In the genomic region with DNA sequence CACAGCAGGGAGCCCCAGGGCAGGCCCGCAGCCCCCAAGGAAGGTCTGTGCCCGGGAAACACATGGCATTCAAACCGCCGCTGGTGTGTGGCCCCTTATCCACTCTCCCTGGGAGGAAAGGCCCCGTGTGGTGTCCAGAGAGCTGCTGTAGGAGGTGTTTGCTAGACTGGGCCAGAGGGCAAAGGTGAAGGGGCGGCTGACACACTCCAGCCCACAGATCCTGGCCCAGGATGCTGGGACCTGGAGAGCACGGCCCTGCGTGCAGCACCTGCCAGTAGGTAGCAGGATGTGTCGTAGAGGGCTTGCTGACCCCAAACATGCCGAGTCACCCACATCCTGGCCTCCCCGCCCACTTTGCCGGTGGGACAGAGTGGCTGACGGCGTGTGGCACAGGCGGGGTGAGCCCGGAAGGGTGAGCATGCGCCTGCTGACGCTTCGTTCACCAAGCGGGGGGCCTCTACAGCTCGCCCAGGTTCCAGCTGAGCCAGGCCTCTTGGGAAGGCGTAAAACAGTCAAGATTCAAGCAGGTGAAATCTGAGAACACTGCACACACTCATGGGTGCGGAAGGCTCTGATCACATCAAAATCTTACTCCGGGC, we compare ENCODE assay signal across 10 cellular contexts. TPM values are rescaled to one million over a fixed set of nuclear protein-coding genes. Genes with fewer than 3 reads are reported as not detected.
DNase-seq lines count a peak whose midpoint lies in the region; TF ChIP-seq lines count a peak whose summit lies in the region.
"Had no signal": no experiment of that assay in that cellular context is flagged by ENCODE, and none has a peak within 500 bp of the region (broad histone marks: within the 10 kb centered on the region; RNA-seq: fewer than 3 reads in every experiment).

No MANE protein-coding gene starts in this region.

- H3K9me3 Mint-ChIP-seq in HFFc6 = no peaks in the 10 kb centered on the region

- no peak overlapping the region for H3K4me3 Mint-ChIP-seq in HFFc6

- TF ChIP-seq CTCF in HFFc6 (IDR thresholded peaks at IDR 0.05) (no peak), adrenal gland (IDR thresholded peaks at IDR 0.05) (no peak), smooth muscle cell (IDR thresholded peaks at IDR 0.05; ENCODE audit: borderline replicate concordance, insufficient read depth, poor library complexity, severe bottlenecking) (no peak)

- H3K27me3 ChIP-seq in adrenal gland (no peaks in the 10 kb centered on the region), smooth muscle cell (ENCODE audit: low read depth) (no peaks in the 10 kb centered on the region), MG63 (no peaks in the 10 kb centered on the region)

- H3K27ac Mint-ChIP-seq in HFFc6 = peak overlapping the region; percentile 93

- no peak for DNase-seq in HFFc6
- DNase-seq in adrenal gland = no peak
- peak; percentile 12 for DNase-seq in kidney tubule cell (ENCODE audit: low spot score)
- no peak for DNase-seq in smooth muscle cell (lab: John Stamatoyannopoulos, UW; ENCODE audit: unreplicated experiment)
- no peak for DNase-seq in hypothalamus (lab: John Stamatoyannopoulos, UW)
- no peak for DNase-seq in C1 segment of cervical spinal cord (lab: John Stamatoyannopoulos, UW)
- DNase-seq in epidermal melanocyte (ENCODE audit: insufficient read length, low spot score) = no peak
- DNase-seq in MG63 = no peak
- DNase-seq: NCI-H526, T-helper 9 cell had no signal

- H3K79me2 ChIP-seq in smooth muscle cell (ENCODE audit: low read depth) = peaks cover 88% of the 10 kb centered on the region

- H3K4me3 ChIP-seq in adrenal gland (no peak overlapping the region), smooth muscle cell (no peak overlapping the region), MG63 (no peak overlapping the region)

- H3K4me1 ChIP-seq in adrenal gland (replicated peaks in 1 of 2) (peaks cover 0 to 13% of the 10 kb centered on the region in 2 donors), smooth muscle cell (ENCODE audit: low read depth) (peaks cover 35% of the 10 kb centered on the region)

- no peaks in the 10 kb centered on the region for H3K36me3 Mint-ChIP-seq in HFFc6 (ENCODE audit: low read depth)

- H3K9me3 ChIP-seq in adrenal gland (replicated peaks in 1 of 3) = no peaks in the 10 kb centered on the region
- no peaks in the 10 kb centered on the region for H3K9me3 ChIP-seq in smooth muscle cell (replicated peaks; ENCODE audit: low read depth)
- H3K9me3 ChIP-seq in MG63 = no peaks in the 10 kb centered on the region

- peaks cover 74% of the 10 kb centered on the region for H3K4me1 Mint-ChIP-seq in HFFc6 (ENCODE audit: low read depth)

- H3K9ac ChIP-seq in smooth muscle cell (ENCODE audit: low read depth) = peak overlapping the region; percentile 98

- H2AFZ ChIP-seq in smooth muscle cell (ENCODE audit: low read depth) = no peak overlapping the region

- intact Hi-C loops in adrenal gland (cut with DNase I) = no loop called here

- H3K36me3 ChIP-seq in adrenal gland (replicated peaks in 1 of 2) = no peaks in the 10 kb centered on the region
- no peaks in the 10 kb centered on the region for H3K36me3 ChIP-seq in smooth muscle cell (ENCODE audit: low read depth)
- no peaks in the 10 kb centered on the region for H3K36me3 ChIP-seq in MG63

- no peak for TF ChIP-seq POLR2A in adrenal gland (IDR thresholded peaks at IDR 0.05)

- peak overlapping the region; percentile 82 for H3K4me2 ChIP-seq in smooth muscle cell

- 75 to 84% (median 81%) methylated on average over 4 to 24 of the region's 24 CpGs for WGBS in adrenal gland, 4 donors
- 72% methylated on average over 19 of the region's 24 CpGs for WGBS in smooth muscle cell (ENCODE audit: low lambda C conversion rate)

- peaks cover 23% of the 10 kb centered on the region for H3F3A ChIP-seq in smooth muscle cell (ENCODE audit: low read depth)

- H3K27me3 Mint-ChIP-seq in HFFc6 (ENCODE audit: insufficient read depth) = no peaks in the 10 kb centered on the region; the same call in 1 of the 2 replicates

- peaks cover 83% of the 10 kb centered on the region for H4K20me1 ChIP-seq in smooth muscle cell (ENCODE audit: low read depth)

- H3K27ac ChIP-seq in adrenal gland (peak overlapping the region in 3 of 5 donors; percentile 53 to 84 (median 67)), smooth muscle cell (ENCODE audit: low read depth) (peak overlapping the region; percentile 100)

RNA-seq across cellular contexts. Expression of a gene that starts 11.0 kb away (rescaled TPM):
- 10 to 100 TPM; 32.6 to 42.6 (median 36.7) TPM for total RNA-seq in HFFc6 (2021; fragmentation: NEBNext Ultra II Directional; extraction: Animal tissue kit (Norgen Biotek cat#: 25700))
- 10 to 100 TPM; 12.0 to 29.3 (median 21.8) TPM for total RNA-seq in adrenal gland
- 10 to 100 TPM in 2 of 3 donors, 1 to 10 TPM in 1; 2.7 to 30.6 (median 18.9) TPM for polyA plus RNA-seq in adrenal gland
- total RNA-seq in smooth muscle cell = 24.2 and 27.3 TPM in 2 replicates
- 43.4 and 46.0 TPM in 2 replicates for polyA plus RNA-seq in smooth muscle cell
- 9.9 and 11.0 TPM in 2 replicates for total RNA-seq in MG63 (2014; rRNA removed; shearing (Covaris generic); ENCODE audit: low replicate concordance)
